10 cellular contexts compared by ENCODE assay signal in genomic region chr10:113666682-113667252, GRCh38. TPM values are rescaled to one million over a fixed set of nuclear protein-coding genes. Genes with fewer than 3 reads are reported as not detected.
DNase-seq lines count a peak whose midpoint lies in the region; ATAC-seq and TF ChIP-seq lines count a peak whose summit lies in the region.
"Had no signal": no experiment of that assay in that cellular context is flagged by ENCODE, and none has a peak within 500 bp of the region (broad histone marks: within the 10 kb centered on the region; RNA-seq: fewer than 3 reads in every experiment).

No MANE protein-coding gene starts in this region.

- no peak for TF ChIP-seq CTCF in GM06990 (IDR thresholded peaks at IDR 0.05; ENCODE audit: insufficient read depth, low read length, poor library complexity, severe bottlenecking)
- TF ChIP-seq CTCF in mammary epithelial cell (conservative IDR thresholded peaks at IDR 0.05 in 1 of 2, IDR thresholded peaks at IDR 0.05 in 1 of 2; ENCODE audit: extremely low read depth in 1 of 2, insufficient read depth in 1 of 2, low read depth in 1 of 2, low read length in 2 of 2) = no peak
- no peak for TF ChIP-seq CTCF in OCI-LY7 (conservative IDR thresholded peaks at IDR 0.05; ENCODE audit: low read length)
- no peak for TF ChIP-seq CTCF in left lung (IDR thresholded peaks at IDR 0.05)

- no peak overlapping the region for H3K4me2 ChIP-seq in mammary epithelial cell (ENCODE audit: insufficient read depth, low read depth, low read length)
- no peak overlapping the region for H3K4me2 ChIP-seq in OCI-LY7 (ENCODE audit: low read length)

- in situ Hi-C loops in mammary epithelial cell (cut with MboI; ENCODE audit: low sequenced_read_pairs in 2 of 2) = no loop called here

- H3K4me3 ChIP-seq in GM06990 (replicated peaks; ENCODE audit: low read depth, low read length) (no peak overlapping the region), mammary epithelial cell (replicated peaks in 1 of 3; ENCODE audit: insufficient read depth in 1 of 3, low read depth in 2 of 3, low read length in 3 of 3) (no peak overlapping the region), OCI-LY7 (ENCODE audit: low read depth, low read length, poor library complexity, severe bottlenecking) (no peak overlapping the region), left lung (no peak overlapping the region)
- H3K4me3 ChIP-seq: ovary had no signal

- H3K79me2 ChIP-seq in mammary epithelial cell (ENCODE audit: insufficient read depth, low read length) (no peaks in the 10 kb centered on the region), OCI-LY7 (ENCODE audit: insufficient read depth, low read depth, low read length) (no peaks in the 10 kb centered on the region)

- H3K36me3 ChIP-seq in GM06990 (ENCODE audit: control insufficient read depth, insufficient read depth, low read length) (no peaks in the 10 kb centered on the region), mammary epithelial cell (ENCODE audit: insufficient read depth, low read length) (no peaks in the 10 kb centered on the region), OCI-LY7 (ENCODE audit: insufficient read depth, low read length) (no peaks in the 10 kb centered on the region), left lung (no peaks in the 10 kb centered on the region)
- H3K36me3 ChIP-seq: ovary had no signal

- H3K4me1 ChIP-seq in mammary epithelial cell (ENCODE audit: insufficient read depth, low read length) (peaks cover 11% of the 10 kb centered on the region), OCI-LY7 (ENCODE audit: insufficient read depth, low read length, poor library complexity, severe bottlenecking) (no peaks in the 10 kb centered on the region), left lung (no peaks in the 10 kb centered on the region)

- intact Hi-C loops in mammary epithelial cell (cut with micrococcal nuclease) = no loop called here
- intact Hi-C loops in OCI-LY7 (cut with micrococcal nuclease; ENCODE audit: unreplicated experiment) = no loop called here
- intact Hi-C loops in left lung (cut with DNase I) = no loop called here

- H2AFZ ChIP-seq in mammary epithelial cell (ENCODE audit: low read depth, low read length) (no peak overlapping the region), OCI-LY7 (ENCODE audit: low read length) (no peak overlapping the region)

- no TSS peak for BruUV-seq in mammary epithelial cell (replicated peaks; lab: Mats Ljungman, UMichigan)
- BruUV-seq in OCI-LY7 (replicated peaks; lab: Mats Ljungman, UMichigan) = no TSS peak

- POLR2A ChIA-PET in OCI-LY7 (lab: Charles Lee) = interaction anchor here (0.5 kb wide), 1 partner anchor 1056 kb away, joined by 3 read pairs; no protein-coding TSS in a partner anchor

- H4K20me1 ChIP-seq in mammary epithelial cell (ENCODE audit: insufficient read depth, low read length) = no peaks in the 10 kb centered on the region
- H4K20me1 ChIP-seq in OCI-LY7 (ENCODE audit: insufficient read depth, low read length) = no peaks in the 10 kb centered on the region

- H3K9ac ChIP-seq in mammary epithelial cell (ENCODE audit: insufficient read depth, low read length) = no peak overlapping the region

- no peaks in the 10 kb centered on the region for H3K9me3 ChIP-seq in mammary epithelial cell (replicated peaks; ENCODE audit: insufficient read depth, low read length)
- no peaks in the 10 kb centered on the region for H3K9me3 ChIP-seq in OCI-LY7 (ENCODE audit: low read length)
- H3K9me3 ChIP-seq in left lung = peaks cover 0 to 5% of the 10 kb centered on the region in 2 donors
- H3K9me3 ChIP-seq: ovary had no signal

- dilution Hi-C loops in mammary epithelial cell (cut with HindIII; ENCODE audit: low sequenced_read_pairs) = no loop called here

- ATAC-seq in GM21381 (IDR thresholded peaks at IDR 0.05; ENCODE audit: unreplicated experiment) (peak; percentile 82), HG03469 (IDR thresholded peaks at IDR 0.05; ENCODE audit: unreplicated experiment) (peak; percentile 55), HG02571 (IDR thresholded peaks at IDR 0.05; ENCODE audit: unreplicated experiment) (no peak), left lung (no peak)

- H3K27me3 ChIP-seq in GM06990 (replicated peaks; ENCODE audit: control insufficient read depth, insufficient read depth, low read length) = no peaks in the 10 kb centered on the region; the same call in 1 of the 2 replicates
- no peaks in the 10 kb centered on the region for H3K27me3 ChIP-seq in mammary epithelial cell (ENCODE audit: insufficient read depth, low read length)
- H3K27me3 ChIP-seq in left lung = no peaks in the 10 kb centered on the region
- H3K27me3 ChIP-seq: ovary had no signal

- DNase-seq in GM06990 (ENCODE audit: extremely low read depth, insufficient read length) = peak; percentile 49
- peak; percentile 22 for DNase-seq in mammary epithelial cell
- no peak for DNase-seq in OCI-LY7 (ENCODE audit: low spot score)
- no peak for DNase-seq in left lung
- no peak for DNase-seq in activated T-cell treated with anti-CD3 and anti-CD28 coated beads for 4 hours
- DNase-seq: ovary had no signal

- H3K27ac ChIP-seq in mammary epithelial cell (ENCODE audit: insufficient read depth, low read depth, low read length) = no peak overlapping the region
- no peak overlapping the region for H3K27ac ChIP-seq in OCI-LY7 (ENCODE audit: low read depth, low read length, poor library complexity, severe bottlenecking)
- no peak overlapping the region for H3K27ac ChIP-seq in left lung
- H3K27ac ChIP-seq: ovary had no signal

- no peaks in the 10 kb centered on the region for H3K9me2 ChIP-seq in OCI-LY7 (ENCODE audit: insufficient read depth, low read length)

- CTCF ChIA-PET in mammary epithelial cell (lab: Charles Lee; ENCODE audit: low non-redundant PET) = no interaction called here
- CTCF ChIA-PET in OCI-LY7 (lab: Charles Lee; ENCODE audit: unreplicated experiment) = no interaction called here

- 62% methylated on average over 4 of the region's 5 CpGs for WGBS in mammary epithelial cell (ENCODE audit: low coverage, missing lambda C conversion rate)

RNA-seq across cellular contexts. Expression of gene NRAP, which starts 2.9 kb away (rescaled TPM):
- total RNA-seq in mammary epithelial cell (not detected), OCI-LY7 (2022) (not detected in 2 replicates), left lung (under 1 TPM; 0.09 to 0.26 TPM)
- not detected for polyA plus RNA-seq in mammary epithelial cell
- polyA minus RNA-seq in mammary epithelial cell = not detected
- not detected in 2 replicates for total RNA-seq in OCI-LY7 (2014; rRNA removed; shearing (Covaris generic))
- total RNA-seq: epithelial cell of proximal tubule had no signal

RNA-seq across cellular contexts. Expression of gene CASP7, which starts 12.9 kb away (rescaled TPM):
- total RNA-seq in mammary epithelial cell = 10 to 100 TPM in 1 of 2 donors, 1 to 10 TPM in 1; 8.8 to 14.3 TPM
- 12.9 TPM for polyA plus RNA-seq in mammary epithelial cell
- 8.5 TPM for polyA minus RNA-seq in mammary epithelial cell
- 16.5 and 17.4 TPM in 2 replicates for total RNA-seq in OCI-LY7 (2014; rRNA removed; shearing (Covaris generic))
- 14.8 TPM in 2 replicates for total RNA-seq in OCI-LY7 (2022)
- total RNA-seq in left lung = 10 to 100 TPM; 34.0 to 39.1 TPM

Comparison
In these comparisons a context has a peak if more than half of its experiments do, and no peak if none do; other contexts are left out.
1. DNase-seq: peak in GM06990 (single experiment) and mammary epithelial cell (single experiment); none in OCI-LY7 (single experiment), left lung (0 of 2) and activated T-cell treated with anti-CD3 and anti-CD28 coated beads for 4 hours (single experiment).
2. ATAC-seq: peak in GM21381 (single experiment) and HG03469 (single experiment); none in HG02571 (single experiment) and left lung (single experiment).